Comparison of ENCODE assay signal across 8 cellular contexts in the genomic region with DNA sequence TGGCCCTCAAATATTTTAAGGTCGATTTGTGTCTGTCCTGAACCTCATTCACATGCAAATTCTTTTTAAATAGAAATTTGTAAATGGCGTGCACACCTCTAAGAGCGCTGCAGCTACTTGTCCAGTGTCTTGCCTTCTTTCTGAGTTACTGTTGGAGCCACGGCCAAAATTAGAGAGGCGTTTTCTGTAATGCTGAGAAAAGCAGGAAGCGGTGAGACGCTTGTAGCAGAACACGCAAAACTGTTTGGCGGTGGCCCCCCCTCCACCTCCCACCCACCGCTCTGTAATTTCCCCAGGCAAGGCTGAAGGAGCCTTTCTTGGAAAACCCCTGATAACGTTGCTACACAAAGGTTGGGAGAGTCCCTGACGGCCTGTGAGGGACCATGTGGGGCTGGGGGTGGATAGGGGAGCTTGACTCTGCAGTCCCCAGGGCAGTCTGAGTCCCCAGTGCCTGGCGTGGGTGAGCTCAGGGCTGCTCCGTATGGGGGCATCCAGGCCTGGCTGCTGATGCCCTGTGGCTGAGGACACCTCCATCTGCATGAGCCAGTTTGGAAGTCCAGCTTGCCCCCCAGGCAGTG.
DNase-seq lines count a peak whose midpoint lies in the region; ATAC-seq and TF ChIP-seq lines count a peak whose summit lies in the region.

No MANE protein-coding gene starts in this region.

- DNase-seq in GM13976 (ENCODE audit: low spot score) (peak; percentile 85), H7 (peak; percentile 68), UCSD-AML1 (lab: John Stamatoyannopoulos, UW; ENCODE audit: unreplicated experiment) (peak; percentile 31), GDM1 (lab: John Stamatoyannopoulos, UW) (no peak), NCI-H446 treated with DMSO at 0.1 percent for 48 hours (lab: John Stamatoyannopoulos, UW) (no peak), NCI-H526 (lab: John Stamatoyannopoulos, UW) (no peak)
- DNase-seq in effector memory CD8-positive, alpha-beta T cell: peak; percentile 10 to 45 (median 35)

- H3K27me3 Mint-ChIP-seq in effector memory CD8-positive, alpha-beta T cell: peaks cover 0 to 15% of the 10 kb centered on the region in 2 donors
- peaks cover 3% of the 10 kb centered on the region for H3K27me3 Mint-ChIP-seq in stimulated activated naive CD8-positive, alpha-beta T cell treated with anti-CD3 and anti-CD28 coated beads, Interleukin-15, Interleukin-2, amounts not matched to agents 100 ng/mL and 50 ng/mL, for 24 hours

- peak overlapping the region in 1 of 2 donors; percentile 45 for H3K4me3 Mint-ChIP-seq in effector memory CD8-positive, alpha-beta T cell
- H3K4me3 Mint-ChIP-seq in stimulated activated naive CD8-positive, alpha-beta T cell treated with anti-CD3 and anti-CD28 coated beads, Interleukin-15, Interleukin-2, amounts not matched to agents 100 ng/mL and 50 ng/mL, for 24 hours: peak overlapping the region; percentile 80

- ATAC-seq in effector memory CD8-positive, alpha-beta T cell (replicated peaks): peak; percentile 97

- H3K4me1 Mint-ChIP-seq in effector memory CD8-positive, alpha-beta T cell (ENCODE audit: low read depth in 2 of 2): peaks cover 0 to 4% of the 10 kb centered on the region in 2 donors
- H3K4me1 Mint-ChIP-seq in stimulated activated naive CD8-positive, alpha-beta T cell treated with anti-CD3 and anti-CD28 coated beads, Interleukin-15, Interleukin-2, amounts not matched to agents 100 ng/mL and 50 ng/mL, for 24 hours (ENCODE audit: low read depth): peaks cover 49% of the 10 kb centered on the region

- no peak overlapping the region for H3K4me3 ChIP-seq in H7 (ENCODE audit: insufficient read depth, low read depth, low read length)

- no peak for TF ChIP-seq CTCF in GM13976 (IDR thresholded peaks at IDR 0.05; ENCODE audit: borderline replicate concordance, control extremely low read depth, extremely low read depth, insufficient read depth, missing control alignments)

- no peaks in the 10 kb centered on the region for H3K36me3 Mint-ChIP-seq in effector memory CD8-positive, alpha-beta T cell (ENCODE audit: insufficient read depth)
- H3K36me3 Mint-ChIP-seq in stimulated activated naive CD8-positive, alpha-beta T cell treated with anti-CD3 and anti-CD28 coated beads, Interleukin-15, Interleukin-2, amounts not matched to agents 100 ng/mL and 50 ng/mL, for 24 hours (ENCODE audit: low read depth): no peaks in the 10 kb centered on the region

- H3K36me3 ChIP-seq in H7 (replicated peaks; ENCODE audit: control insufficient read depth, insufficient read depth, low read length): no peaks in the 10 kb centered on the region

- no peaks in the 10 kb centered on the region for H3K27me3 ChIP-seq in H7 (ENCODE audit: control insufficient read depth, insufficient read depth, low read length)

- H3K9me3 Mint-ChIP-seq in effector memory CD8-positive, alpha-beta T cell: no peaks in the 10 kb centered on the region
- no peaks in the 10 kb centered on the region for H3K9me3 Mint-ChIP-seq in stimulated activated naive CD8-positive, alpha-beta T cell treated with anti-CD3 and anti-CD28 coated beads, Interleukin-15, Interleukin-2, amounts not matched to agents 100 ng/mL and 50 ng/mL, for 24 hours

- peak overlapping the region in 1 of 2 donors; percentile 51 for H3K27ac Mint-ChIP-seq in effector memory CD8-positive, alpha-beta T cell
- H3K27ac Mint-ChIP-seq in stimulated activated naive CD8-positive, alpha-beta T cell treated with anti-CD3 and anti-CD28 coated beads, Interleukin-15, Interleukin-2, amounts not matched to agents 100 ng/mL and 50 ng/mL, for 24 hours: peak overlapping the region; percentile 87

- in situ Hi-C loops in GM13976 (cut with MboI; ENCODE audit: low sequenced_read_pairs, unreplicated experiment): no loop called here

Comparison
In these comparisons a context has a peak if more than half of its experiments do, and no peak if none do; other contexts are left out.
1. DNase-seq: peak in GM13976 (single experiment), H7 (single experiment), UCSD-AML1 (single experiment) and effector memory CD8-positive, alpha-beta T cell (3 of 3); none in GDM1 (single experiment), NCI-H446 treated with DMSO at 0.1 percent for 48 hours (single experiment) and NCI-H526 (0 of 2).